ENCODE assay signal across 11 cellular contexts in genomic region chr1:82110366-82111254, GRCh38.
DNase-seq lines count a peak whose midpoint lies in the region; ATAC-seq and TF ChIP-seq lines count a peak whose summit lies in the region.
"Had no signal": no experiment of that assay in that cellular context is flagged by ENCODE, and none has a peak within 500 bp of the region (broad histone marks: within the 10 kb centered on the region; RNA-seq: fewer than 3 reads in every experiment).

No MANE protein-coding gene starts in this region.

- H3K4me3 ChIP-seq in left ventricle myocardium inferior: no peak overlapping the region
- H3K4me3 ChIP-seq: SJCRH30 had no signal

- H3K4me1 ChIP-seq in left ventricle myocardium inferior: peaks cover 9% of the 10 kb centered on the region

- intact Hi-C loops in left ventricle myocardium inferior (cut with micrococcal nuclease) (loop anchor here (10.0 kb wide), 1 partner anchor 706 kb away; no protein-coding TSS in a partner anchor), Right ventricle myocardium inferior (cut with DNase I) (no loop called here)

- no peaks in the 10 kb centered on the region for H3K9me3 ChIP-seq in left ventricle myocardium inferior (replicated peaks)
- H3K9me3 ChIP-seq: SJCRH30 had no signal

- peak overlapping the region; percentile 9 for H3K27ac ChIP-seq in left ventricle myocardium inferior (replicated peaks)
- H3K27ac ChIP-seq: SJCRH30 had no signal

- no peaks in the 10 kb centered on the region for H3K36me3 ChIP-seq in left ventricle myocardium inferior
- H3K36me3 ChIP-seq: SJCRH30 had no signal

- ATAC-seq in Right ventricle myocardium inferior (no peak), GM21619 (IDR thresholded peaks at IDR 0.05; ENCODE audit: unreplicated experiment) (no peak)

- TF ChIP-seq CTCF in left ventricle myocardium inferior (IDR thresholded peaks at IDR 0.05; ENCODE audit: borderline replicate concordance): no peak

- no peak for DNase-seq in left ventricle myocardium inferior
- no peak for DNase-seq in Right ventricle myocardium inferior (ENCODE audit: missing footprints)
- DNase-seq in NCI-H774 (lab: John Stamatoyannopoulos, UW): peak; percentile 10
- peak; percentile 55 for DNase-seq in fibroblast of peridontal ligament (ENCODE audit: extremely low read depth)
- no peak for DNase-seq in SIG-M5 treated with dmso at 0.1 percent for 504 hours (lab: John Stamatoyannopoulos, UW; ENCODE audit: unreplicated experiment)
- no peak for DNase-seq in SW480 (ENCODE audit: low spot score)
- no peak for DNase-seq in Kasumi-1 (lab: John Stamatoyannopoulos, UW)
- DNase-seq: Calu3; stimulated activated naive CD4-positive, alpha-beta T cell treated with Interleukin-2 at 50 U/mL for 16 hours had no signal

- H3K27me3 ChIP-seq in left ventricle myocardium inferior (ENCODE audit: low read depth): no peaks in the 10 kb centered on the region
- H3K27me3 ChIP-seq: SJCRH30 had no signal

Comparison
In these comparisons a context has a peak if more than half of its experiments do, and no peak if none do; other contexts are left out.
1. DNase-seq: peak in NCI-H774 (single experiment) and fibroblast of peridontal ligament (single experiment); none in left ventricle myocardium inferior (single experiment), Right ventricle myocardium inferior (single experiment), SIG-M5 treated with dmso at 0.1 percent for 504 hours (single experiment), SW480 (single experiment) and Kasumi-1 (0 of 2).